In genomic region chr17:76079577-76080206, GRCh38 we compare ENCODE assay signal across 2 cellular contexts.
TF ChIP-seq lines count a peak whose summit lies in the region.

No MANE protein-coding gene starts in this region.

TF ChIP-seq in IMR-90, 13 proteins besides CTCF, POLR2A, EP300 and RAD21:
- no peak for TF ChIP-seq SMC3 (IDR thresholded peaks at IDR 0.05; ENCODE audit: low read depth, low read length)
- TF ChIP-seq BHLHE40 (IDR thresholded peaks at IDR 0.05; ENCODE audit: low read depth, low read length), result no peak
- TF ChIP-seq, protein P1, sequence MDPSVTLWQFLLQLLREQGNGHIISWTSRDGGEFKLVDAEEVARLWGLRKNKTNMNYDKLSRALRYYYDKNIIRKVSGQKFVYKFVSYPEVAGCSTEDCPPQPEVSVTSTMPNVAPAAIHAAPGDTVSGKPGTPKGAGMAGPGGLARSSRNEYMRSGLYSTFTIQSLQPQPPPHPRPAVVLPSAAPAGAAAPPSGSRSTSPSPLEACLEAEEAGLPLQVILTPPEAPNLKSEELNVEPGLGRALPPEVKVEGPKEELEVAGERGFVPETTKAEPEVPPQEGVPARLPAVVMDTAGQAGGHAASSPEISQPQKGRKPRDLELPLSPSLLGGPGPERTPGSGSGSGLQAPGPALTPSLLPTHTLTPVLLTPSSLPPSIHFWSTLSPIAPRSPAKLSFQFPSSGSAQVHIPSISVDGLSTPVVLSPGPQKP (IDR thresholded peaks at IDR 0.05; ENCODE audit: borderline replicate concordance, low read depth, low read length), result no peak
- TF ChIP-seq RFX5 (IDR thresholded peaks at IDR 0.05; ENCODE audit: low read depth, low read length), result no peak
- TF ChIP-seq RCOR1 (IDR thresholded peaks at IDR 0.05; ENCODE audit: insufficient replicate concordance, low read length), result no peak
- TF ChIP-seq FOS (IDR thresholded peaks at IDR 0.05; ENCODE audit: low read depth, low read length), result no peak
- TF ChIP-seq CHD1 (IDR thresholded peaks at IDR 0.05; ENCODE audit: low read depth, low read length), result no peak
- TF ChIP-seq MAZ (IDR thresholded peaks at IDR 0.05; ENCODE audit: borderline replicate concordance, low read depth, low read length), result no peak

TF ChIP-seq in H1, 55 proteins besides CTCF, POLR2A, EP300 and RAD21:
- peak; percentile 38; the same call in 1 of the 2 replicates for TF ChIP-seq POLR2AphosphoS5 (IDR thresholded peaks at IDR 0.05; ENCODE audit: low read depth, low read length)
- no peak for TF ChIP-seq CTBP2 (IDR thresholded peaks at IDR 0.05; ENCODE audit: borderline replicate concordance, insufficient read depth, insufficient read length, low read length)
- TF ChIP-seq PHF8 (conservative IDR thresholded peaks at IDR 0.05; ENCODE audit: low read depth, low read length), result no peak
- no peak for TF ChIP-seq NRF1 (IDR thresholded peaks at IDR 0.05; ENCODE audit: low read depth, low read length)
- peak; percentile 6 for TF ChIP-seq EZH2 (IDR thresholded peaks at IDR 0.05; ENCODE audit: low read depth, low read length, severe bottlenecking)
- no peak for TF ChIP-seq KDM4A (IDR thresholded peaks at IDR 0.05; ENCODE audit: low read depth, low read length, severe bottlenecking)
